In genomic region chr2:219344756-219345458, GRCh38 we compare ENCODE assay signal across 9 cellular contexts. TPM values are rescaled to one million over a fixed set of nuclear protein-coding genes. Genes with fewer than 3 reads are reported as not detected.
DNase-seq lines count a peak whose midpoint lies in the region; ATAC-seq and TF ChIP-seq lines count a peak whose summit lies in the region.
"Had no signal": no experiment of that assay in that cellular context is flagged by ENCODE, and none has a peak within 500 bp of the region (broad histone marks: within the 10 kb centered on the region; RNA-seq: fewer than 3 reads in every experiment).

No MANE protein-coding gene starts in this region.

- H3K4me3 ChIP-seq in fibroblast of lung (replicated peaks in 1 of 4; ENCODE audit: control extremely low read depth in 1 of 4, insufficient read depth in 1 of 4, low read depth in 3 of 4, low read length in 4 of 4) (no peak overlapping the region), MG63 (no peak overlapping the region), esophagus muscularis mucosa (no peak overlapping the region)

- H3K27me3 ChIP-seq in fibroblast of lung (ENCODE audit: control insufficient read depth, insufficient read depth, low read length) (peaks cover 5% of the 10 kb centered on the region), MG63 (peaks cover 8% of the 10 kb centered on the region), esophagus muscularis mucosa (peaks cover 0 to 23% (median 0%) of the 10 kb centered on the region in 4 donors)

- H3K79me2 ChIP-seq in fibroblast of lung (ENCODE audit: control insufficient read depth, insufficient read depth, low read length) = no peaks in the 10 kb centered on the region

- H3K4me2 ChIP-seq in fibroblast of lung (ENCODE audit: extremely low read depth, insufficient read depth, low read length) = no peak overlapping the region

- no peak for ATAC-seq in stimulated activated effector memory CD8-positive, alpha-beta T cell treated with anti-CD3 and anti-CD28 coated beads, Interleukin-12 subunit alpha, Interleukin-12 subunit beta, amount 100 ng/mL, for 72 hours

- DNase-seq in H4 (ENCODE audit: low spot score) (peak; percentile 29), NCI-H82 treated with DMSO at 0.1 percent for 48 hours (lab: John Stamatoyannopoulos, UW; ENCODE audit: unreplicated experiment) (peak; percentile 50), fibroblast of lung (ENCODE audit: low read depth in 2 of 2) (peak; percentile 32 to 36), posterior cingulate gyrus (peak in 8 of 10 donors; percentile 36 to 83 (median 57)), MG63 (no peak), esophagus muscularis mucosa (ENCODE audit: extremely low spot score) (no peak)
- DNase-seq in stimulated activated CD4-positive, alpha-beta T cell treated with anti-CD3 and anti-CD28 coated beads, Interleukin-4, amount 100 ng/mL, for 24 hours = no peak
- no peak for DNase-seq in stimulated activated effector memory CD8-positive, alpha-beta T cell treated with anti-CD3 and anti-CD28 coated beads, Interleukin-12 subunit alpha, Interleukin-12 subunit beta, amount 100 ng/mL, for 72 hours (ENCODE audit: low spot score in 2 of 2)

- H4K20me1 ChIP-seq in fibroblast of lung (ENCODE audit: control insufficient read depth, extremely low read depth, insufficient read depth, low read length) = no peaks in the 10 kb centered on the region

- TF ChIP-seq POLR2A in esophagus muscularis mucosa (IDR thresholded peaks at IDR 0.05; ENCODE audit: low read depth) = no peak

- H3K4me1 ChIP-seq in fibroblast of lung (ENCODE audit: control insufficient read depth, extremely low read depth, insufficient read depth, low read length) (no peaks in the 10 kb centered on the region), esophagus muscularis mucosa (no peaks in the 10 kb centered on the region)

- WGBS in esophagus muscularis mucosa = 53% methylated on average over 6 of the region's 6 CpGs

- H3K9me3 Mint-ChIP-seq in stimulated activated effector memory CD8-positive, alpha-beta T cell treated with anti-CD3 and anti-CD28 coated beads, Interleukin-12 subunit alpha, Interleukin-12 subunit beta, amount 100 ng/mL, for 72 hours = no peaks in the 10 kb centered on the region
- H3K9me3 Mint-ChIP-seq: T-helper 1 cell treated with Interleukin-12 subunit alpha and Interleukin-12 subunit beta and Interleukin-4 antibody, amounts not matched to agents 30 μg/mL and 1 μg/mL, for 36 hours had no signal

- no peak overlapping the region for H3K27ac Mint-ChIP-seq in stimulated activated effector memory CD8-positive, alpha-beta T cell treated with anti-CD3 and anti-CD28 coated beads, Interleukin-12 subunit alpha, Interleukin-12 subunit beta, amount 100 ng/mL, for 72 hours
- H3K27ac Mint-ChIP-seq: T-helper 1 cell treated with Interleukin-12 subunit alpha and Interleukin-12 subunit beta and Interleukin-4 antibody, amounts not matched to agents 30 μg/mL and 1 μg/mL, for 36 hours had no signal

- H3K4me1 Mint-ChIP-seq in stimulated activated effector memory CD8-positive, alpha-beta T cell treated with anti-CD3 and anti-CD28 coated beads, Interleukin-12 subunit alpha, Interleukin-12 subunit beta, amount 100 ng/mL, for 72 hours = no peaks in the 10 kb centered on the region

- intact Hi-C loops in posterior cingulate gyrus (cut with DNase I) (no loop called here), esophagus muscularis mucosa (cut with DNase I) (no loop called here)

- H3K36me3 Mint-ChIP-seq in stimulated activated effector memory CD8-positive, alpha-beta T cell treated with anti-CD3 and anti-CD28 coated beads, Interleukin-12 subunit alpha, Interleukin-12 subunit beta, amount 100 ng/mL, for 72 hours = no peaks in the 10 kb centered on the region

- TF ChIP-seq CTCF in fibroblast of lung (conservative IDR thresholded peaks at IDR 0.05 in 1 of 2, IDR thresholded peaks at IDR 0.05 in 1 of 2; ENCODE audit: low read depth in 1 of 2, low read length in 2 of 2) (no peak), esophagus muscularis mucosa (IDR thresholded peaks at IDR 0.05) (no peak)

- H3K27ac ChIP-seq in fibroblast of lung (ENCODE audit: insufficient read depth, low read length) (no peak overlapping the region), esophagus muscularis mucosa (replicated peaks in 1 of 4) (no peak overlapping the region)

- H3K36me3 ChIP-seq in fibroblast of lung (ENCODE audit: control insufficient read depth, insufficient read depth, low read length) (no peaks in the 10 kb centered on the region), MG63 (no peaks in the 10 kb centered on the region), esophagus muscularis mucosa (no peaks in the 10 kb centered on the region)

- TF ChIP-seq EP300 in esophagus muscularis mucosa (IDR thresholded peaks at IDR 0.05) = no peak

- H2AFZ ChIP-seq in fibroblast of lung (ENCODE audit: low read length) = no peak overlapping the region

- no peak overlapping the region for H3K9ac ChIP-seq in fibroblast of lung (ENCODE audit: insufficient read depth, low read length)

- H3K9me3 ChIP-seq in fibroblast of lung (ENCODE audit: control insufficient read depth, insufficient read depth, low read depth, low read length) = no peaks in the 10 kb centered on the region
- no peaks in the 10 kb centered on the region for H3K9me3 ChIP-seq in MG63
- no peaks in the 10 kb centered on the region for H3K9me3 ChIP-seq in esophagus muscularis mucosa

- H3K4me3 Mint-ChIP-seq in stimulated activated effector memory CD8-positive, alpha-beta T cell treated with anti-CD3 and anti-CD28 coated beads, Interleukin-12 subunit alpha, Interleukin-12 subunit beta, amount 100 ng/mL, for 72 hours = no peak overlapping the region
- H3K4me3 Mint-ChIP-seq: T-helper 1 cell treated with Interleukin-12 subunit alpha and Interleukin-12 subunit beta and Interleukin-4 antibody, amounts not matched to agents 30 μg/mL and 1 μg/mL, for 36 hours had no signal

RNA-seq across cellular contexts. Expression of gene RESP18, which starts 12.4 kb away (rescaled TPM):
- not detected in 2 replicates for total RNA-seq in H4 (2014; rRNA removed; shearing (Covaris generic))
- total RNA-seq in fibroblast of lung = not detected in 2 replicates
- polyA plus RNA-seq in fibroblast of lung = not detected in 2 replicates
- not detected in 2 replicates for polyA plus RNA-seq in fibroblast of lung (2012)
- polyA minus RNA-seq in fibroblast of lung (ENCODE audit: low replicate concordance) = not detected in 2 replicates
- not detected in 2 replicates for total RNA-seq in MG63 (2014; rRNA removed; shearing (Covaris generic); ENCODE audit: low replicate concordance)
- total RNA-seq in esophagus muscularis mucosa = not detected

RNA-seq across cellular contexts. Expression of gene PTPRN, which starts 35.7 kb away (rescaled TPM):
- total RNA-seq in H4 (2014; rRNA removed; shearing (Covaris generic)) = 6.8 and 10.0 TPM in 2 replicates
- total RNA-seq in fibroblast of lung (3.5 and 10.8 TPM in 2 replicates), esophagus muscularis mucosa (1 to 10 TPM; 2.1 to 6.6 (median 4.1) TPM)
- polyA plus RNA-seq in fibroblast of lung = 0.28 and 0.55 TPM in 2 replicates
- 1.3 and 1.4 TPM in 2 replicates for polyA plus RNA-seq in fibroblast of lung (2012)
- 0.93 and 0.94 TPM in 2 replicates for polyA minus RNA-seq in fibroblast of lung (ENCODE audit: low replicate concordance)
- not detected in 2 replicates for total RNA-seq in MG63 (2014; rRNA removed; shearing (Covaris generic); ENCODE audit: low replicate concordance)

RNA-seq across cellular contexts. Expression of gene DNPEP, which starts 42.8 kb away (rescaled TPM):
- total RNA-seq in H4 (2014; rRNA removed; shearing (Covaris generic)) = 79.9 and 87.7 TPM in 2 replicates
- total RNA-seq in fibroblast of lung (69.9 and 72.5 TPM in 2 replicates), esophagus muscularis mucosa (100 to 1,000 TPM in 1 of 4 donors, 10 to 100 TPM in 3; 44.9 to 102 (median 61.6) TPM)
- polyA plus RNA-seq in fibroblast of lung = 38.2 and 44.0 TPM in 2 replicates
- polyA plus RNA-seq in fibroblast of lung (2012) = 66.8 and 83.2 TPM in 2 replicates
- polyA minus RNA-seq in fibroblast of lung (ENCODE audit: low replicate concordance) = 137 and 218 TPM in 2 replicates
- 56.4 and 73.1 TPM in 2 replicates for total RNA-seq in MG63 (2014; rRNA removed; shearing (Covaris generic); ENCODE audit: low replicate concordance)

Comparison
In these comparisons a context has a peak if more than half of its experiments do, and no peak if none do; other contexts are left out.
1. DNase-seq: peak in H4 (single experiment), NCI-H82 treated with DMSO at 0.1 percent for 48 hours (single experiment), fibroblast of lung (2 of 2) and posterior cingulate gyrus (8 of 10); none in MG63 (single experiment), stimulated activated CD4-positive, alpha-beta T cell treated with anti-CD3 and anti-CD28 coated beads, Interleukin-4, amount 100 ng/mL, for 24 hours (single experiment), stimulated activated effector memory CD8-positive, alpha-beta T cell treated with anti-CD3 and anti-CD28 coated beads, Interleukin-12 subunit alpha, Interleukin-12 subunit beta, amount 100 ng/mL, for 72 hours (0 of 2) and esophagus muscularis mucosa (single experiment).